8 cellular contexts compared by ENCODE assay signal in genomic region chr16:88815901-88816589, GRCh38. TPM values are rescaled to one million over a fixed set of nuclear protein-coding genes. Genes with fewer than 3 reads are reported as not detected.
DNase-seq lines count a peak whose midpoint lies in the region; ATAC-seq, FAIRE-seq and TF ChIP-seq lines count a peak whose summit lies in the region.

No MANE protein-coding gene starts in this region.

- no peak overlapping the region for H2AFZ ChIP-seq in KMS-11 (ENCODE audit: low read depth)

- intact Hi-C loops in pancreas (cut with DNase I), result loop anchor here in 1 of 3 donors (10.0 kb wide), 1 partner anchor 359 kb away; the partner anchor contains the start of gene CDH15

- no peaks in the 10 kb centered on the region for H4K20me1 ChIP-seq in KMS-11 (ENCODE audit: insufficient read depth)

- H3K4me3 ChIP-seq in KMS-11 (IDR thresholded peaks at IDR 0.05; ENCODE audit: insufficient read depth, low read depth, low read length) (no peak overlapping the region), WI38 (ENCODE audit: low read depth, low read length) (no peak overlapping the region), pancreas (no peak overlapping the region)

- no peak overlapping the region for H3K9ac ChIP-seq in KMS-11

- H3K9me3 ChIP-seq in pancreas, result no peaks in the 10 kb centered on the region

- 32 to 48% methylated on average over 18 to 19 of the region's 19 CpGs for WGBS in pancreas, 2 donors

- DNase-seq in ELF-1 (ENCODE audit: low read depth, low spot score) (peak; percentile 67), pancreas (peak in 4 of 6 donors; percentile 64 to 87 (median 76)), NCI-H226 (no peak), GF-D8 (lab: John Stamatoyannopoulos, UW) (no peak)
- DNase-seq in effector CD8-positive, alpha-beta T cell (lab: John Stamatoyannopoulos, UW), result peak; percentile 27

- H3K79me2 ChIP-seq in KMS-11 (ENCODE audit: insufficient read depth, low read depth), result peaks cover under 1% of the 10 kb centered on the region; the same call in 1 of the 2 replicates

- H3K36me3 ChIP-seq in KMS-11 (ENCODE audit: insufficient read depth) (no peaks in the 10 kb centered on the region), pancreas (no peaks in the 10 kb centered on the region)

- H3K4me1 ChIP-seq in KMS-11 (ENCODE audit: low read depth, poor library complexity, severe bottlenecking), result peaks cover 10% of the 10 kb centered on the region
- H3K4me1 ChIP-seq in pancreas, result peaks cover 0 to 3% (median 0%) of the 10 kb centered on the region in 3 donors

- H3K27ac ChIP-seq in KMS-11 (no peak overlapping the region), pancreas (no peak overlapping the region)

- no peak overlapping the region for H3K4me2 ChIP-seq in KMS-11

- H3K27me3 ChIP-seq in KMS-11 (ENCODE audit: insufficient read depth, low read depth) (no peaks in the 10 kb centered on the region), pancreas (no peaks in the 10 kb centered on the region)

- ATAC-seq in pancreas (peak in 3 of 4 donors; percentile 10 to 26 (median 20)), HG02763 (IDR thresholded peaks at IDR 0.05; ENCODE audit: unreplicated experiment) (no peak)

- TF ChIP-seq CTCF in KMS-11 (conservative IDR thresholded peaks at IDR 0.05; ENCODE audit: low read depth, low read length) (peak; percentile 89), WI38 (IDR thresholded peaks at IDR 0.05; ENCODE audit: low read depth, low read length) (peak; percentile 65), pancreas (IDR thresholded peaks at IDR 0.05) (peak; percentile 62 to 75 (median 74))

- no peak for FAIRE-seq in pancreas (lab: Jason Lieb, UNC)

RNA-seq across cellular contexts. Expression of gene APRT, which starts 4.3 kb away (rescaled TPM):
- 10 to 100 TPM; 38.8 to 85.4 (median 61.6) TPM for total RNA-seq in pancreas
- 10 to 100 TPM; 82.7 to 88.2 TPM for polyA plus RNA-seq in pancreas

RNA-seq across cellular contexts. Expression of gene CDT1, which starts 12.5 kb away (rescaled TPM):
- total RNA-seq in pancreas, result 1 to 10 TPM in 4 of 6 donors, under 1 TPM in 2; 0.12 to 1.8 (median 1.4) TPM
- under 1 TPM; 0.30 to 0.35 TPM for polyA plus RNA-seq in pancreas

RNA-seq across cellular contexts. Expression of gene PIEZO1, which starts 31.0 kb away (rescaled TPM):
- total RNA-seq in pancreas, result 10 to 100 TPM; 16.3 to 72.0 (median 23.9) TPM
- 100 to 1,000 TPM; 189 to 255 TPM for polyA plus RNA-seq in pancreas

RNA-seq across cellular contexts. Expression of gene GALNS, which starts 40.7 kb away (rescaled TPM):
- total RNA-seq in pancreas, result 10 to 100 TPM in 2 of 6 donors, 1 to 10 TPM in 4; 5.7 to 19.2 (median 7.2) TPM
- polyA plus RNA-seq in pancreas, result 10 to 100 TPM; 18.0 to 26.1 TPM

RNA-seq across cellular contexts. Expression of gene TRAPPC2L, which starts 40.9 kb away (rescaled TPM):
- 10 to 100 TPM; 16.0 to 35.5 (median 23.0) TPM for total RNA-seq in pancreas
- 10 to 100 TPM; 49.2 to 55.2 TPM for polyA plus RNA-seq in pancreas

Comparison
In these comparisons a context has a peak if more than half of its experiments do, and no peak if none do; other contexts are left out.
1. DNase-seq: peak in ELF-1 (single experiment), effector CD8-positive, alpha-beta T cell (single experiment) and pancreas (4 of 6); none in NCI-H226 (single experiment) and GF-D8 (single experiment).
2. Peak in every context shown above with its lines, with median percentiles within 50 percentile points of each other: CTCF ChIP-seq.